Comparison of ENCODE assay signal across 3 cellular contexts in genomic region chr3:196194542-196194915, GRCh38.
TF ChIP-seq lines count a peak whose summit lies in the region.

No MANE protein-coding gene starts in this region.

TF ChIP-seq in SK-N-SH, 30 proteins besides CTCF, POLR2A, EP300 and RAD21:
- TF ChIP-seq FOXJ3 (CRISPR knock-in tag; IDR thresholded peaks at IDR 0.05) (peak; percentile 11; the same call in 1 of the 2 replicates), TEAD4 (IDR thresholded peaks at IDR 0.05; ENCODE audit: borderline replicate concordance, insufficient read depth) (no peak)

TF ChIP-seq in SK-N-SH treated with all-trans-retinoic acid at 6 μM for 48 hours, 23 proteins besides CTCF, POLR2A, EP300 and RAD21:
- TF ChIP-seq RARB (CRISPR knock-in tag; IDR thresholded peaks at IDR 0.05) (no peak), GLIS3 (CRISPR knock-in tag; IDR thresholded peaks at IDR 0.05) (no peak), BACH2 (CRISPR knock-in tag; IDR thresholded peaks at IDR 0.05; ENCODE audit: borderline replicate concordance) (no peak), POU6F1 (CRISPR knock-in tag; IDR thresholded peaks at IDR 0.05; ENCODE audit: borderline replicate concordance, low read depth) (no peak), CSRNP3 (CRISPR knock-in tag; IDR thresholded peaks at IDR 0.05) (no peak), ZNF70 (CRISPR knock-in tag; IDR thresholded peaks at IDR 0.05) (no peak), CREB5 (CRISPR knock-in tag; IDR thresholded peaks at IDR 0.05; ENCODE audit: low read depth) (no peak), CSDC2 (CRISPR knock-in tag; IDR thresholded peaks at IDR 0.05) (no peak), ZC3H10 (CRISPR knock-in tag; IDR thresholded peaks at IDR 0.05) (no peak), ISL1 (CRISPR knock-in tag; IDR thresholded peaks at IDR 0.05) (no peak), ZNF565 (CRISPR knock-in tag; conservative IDR thresholded peaks at IDR 0.05; ENCODE audit: low read depth) (no peak), PPARA (CRISPR knock-in tag; IDR thresholded peaks at IDR 0.05; ENCODE audit: borderline replicate concordance) (no peak), ESRRG (CRISPR knock-in tag; IDR thresholded peaks at IDR 0.05) (no peak), TSHZ2 (CRISPR knock-in tag; IDR thresholded peaks at IDR 0.05) (no peak), ZNF8 (CRISPR knock-in tag; IDR thresholded peaks at IDR 0.05) (no peak), OSR1 (CRISPR knock-in tag; IDR thresholded peaks at IDR 0.05) (no peak), ARNTL (CRISPR knock-in tag; IDR thresholded peaks at IDR 0.05; ENCODE audit: borderline replicate concordance, low read depth) (no peak), TCF4 (CRISPR knock-in tag; IDR thresholded peaks at IDR 0.05; ENCODE audit: borderline replicate concordance) (no peak)

TF ChIP-seq in IMR-90, 13 proteins besides CTCF, POLR2A, EP300 and RAD21:
- TF ChIP-seq USF2 (IDR thresholded peaks at IDR 0.05; ENCODE audit: low read depth, low read length), result no peak
- TF ChIP-seq SMC3 (IDR thresholded peaks at IDR 0.05; ENCODE audit: low read depth, low read length), result no peak
- no peak for TF ChIP-seq MAZ (IDR thresholded peaks at IDR 0.05; ENCODE audit: borderline replicate concordance, low read depth, low read length)
- no peak for TF ChIP-seq CHD1 (IDR thresholded peaks at IDR 0.05; ENCODE audit: low read depth, low read length)
- TF ChIP-seq RCOR1 (IDR thresholded peaks at IDR 0.05; ENCODE audit: insufficient replicate concordance, low read length), result no peak
- TF ChIP-seq RFX5 (IDR thresholded peaks at IDR 0.05; ENCODE audit: low read depth, low read length), result no peak
